1 cellular context compared by ENCODE assay signal in genomic region chr16:3460585-3460984, GRCh38.
A peak's percentile ranks its signal among the peaks of the same experiment; 100 is the strongest.
TF ChIP-seq lines count a peak whose summit lies in the region.

No MANE protein-coding gene starts in this region.

TF ChIP-seq in HepG2, 621 proteins besides CTCF, POLR2A, EP300 and RAD21:
- TF ChIP-seq MAFK (conservative IDR thresholded peaks at IDR 0.05 in 1 of 2, IDR thresholded peaks at IDR 0.05 in 1 of 2; ENCODE audit: low read length in 2 of 2), result peak; percentile 60 to 79
- no peak for TF ChIP-seq TEAD2 (CRISPR knock-in tag; IDR thresholded peaks at IDR 0.05)
- TF ChIP-seq ZNF772 (CRISPR knock-in tag; IDR thresholded peaks at IDR 0.05), result no peak
- no peak for TF ChIP-seq ZMYM4 (CRISPR knock-in tag; IDR thresholded peaks at IDR 0.05)
- no peak for TF ChIP-seq GPN1 (CRISPR knock-in tag; IDR thresholded peaks at IDR 0.05; ENCODE audit: borderline replicate concordance)
- no peak for TF ChIP-seq HMGA1 (CRISPR knock-in tag; conservative IDR thresholded peaks at IDR 0.05)
- peak; percentile 70 for TF ChIP-seq MAFF (IDR thresholded peaks at IDR 0.05; ENCODE audit: low read depth, low read length)
- no peak for TF ChIP-seq ZSCAN25 (CRISPR knock-in tag; IDR thresholded peaks at IDR 0.05)
TF ChIP-seq in HepG2: peak in this region for 2.
